9 cellular contexts compared by ENCODE assay signal in genomic region chr17:75159196-75160031, GRCh38. TPM values are rescaled to one million over a fixed set of nuclear protein-coding genes. Genes with fewer than 3 reads are reported as not detected.
DNase-seq lines count a peak whose midpoint lies in the region; ATAC-seq, FAIRE-seq and TF ChIP-seq lines count a peak whose summit lies in the region.
"Had no signal": no experiment of that assay in that cellular context is flagged by ENCODE, and none has a peak within 500 bp of the region (broad histone marks: within the 10 kb centered on the region; RNA-seq: fewer than 3 reads in every experiment).

No MANE protein-coding gene starts in this region.

- H3K9me3 Mint-ChIP-seq in GM23338 (no peaks in the 10 kb centered on the region), glutamatergic neuron (ENCODE audit: unreplicated experiment) (peaks cover 7% of the 10 kb centered on the region)

- H3K36me3 ChIP-seq in GM23338 (ENCODE audit: insufficient read depth): no peaks in the 10 kb centered on the region; the same call in 1 of the 2 replicates
- H3K36me3 ChIP-seq in HepG2 (replicated peaks in 1 of 2; ENCODE audit: control insufficient read depth in 1 of 2, insufficient read depth in 2 of 2, low read length in 2 of 2): no peaks in the 10 kb centered on the region
- H3K36me3 ChIP-seq: uterus had no signal

- ATAC-seq in GM23338 (no peak), HepG2 (no peak), GM18870 (IDR thresholded peaks at IDR 0.05; ENCODE audit: unreplicated experiment) (no peak)

- no peak for TF ChIP-seq POLR2A in HepG2 (IDR thresholded peaks at IDR 0.05; ENCODE audit: insufficient read depth in 1 of 2, low read depth in 2 of 2, low read length in 2 of 2)

- H3K27ac ChIP-seq in GM23338 (ENCODE audit: low read depth): 0 out of 2 replicates have a peak overlapping the region, but pooled peaks have one; percentile 72
- no peak overlapping the region for H3K27ac ChIP-seq in HepG2 (ENCODE audit: extremely low read length, insufficient read depth, low read length)
- H3K27ac ChIP-seq: uterus had no signal

- H3K4me1 Mint-ChIP-seq in GM23338: peaks cover 16% of the 10 kb centered on the region
- peaks cover 3% of the 10 kb centered on the region for H3K4me1 Mint-ChIP-seq in glutamatergic neuron (ENCODE audit: low read depth, unreplicated experiment)

- in situ Hi-C loops in HepG2 (cut with HindIII; ENCODE audit: extremely low pct_ligation_motif_present, low pct_unique_long_range_greater_than_20kb) (no loop called here), KBM-7 (cut with MboI; ENCODE audit: low pct_unique_long_range_greater_than_20kb, low sequenced_read_pairs) (no loop called here)

- H2AFZ ChIP-seq in GM23338 (no peak overlapping the region), HepG2 (ENCODE audit: low read length) (no peak overlapping the region)

- 82% methylated on average over 4 of the region's 4 CpGs for WGBS in HepG2 (ENCODE audit: low lambda C conversion rate)

- H3K4me2 ChIP-seq in GM23338 (no peak overlapping the region), HepG2 (ENCODE audit: low read depth, low read length) (no peak overlapping the region)

- no peaks in the 10 kb centered on the region for H3K9me3 ChIP-seq in HepG2 (ENCODE audit: low read length)
- H3K9me3 ChIP-seq: uterus had no signal

- BruUV-seq in HepG2 (replicated peaks; lab: Mats Ljungman, UMichigan): no TSS peak

- H3K79me2 ChIP-seq in GM23338 (replicated peaks; ENCODE audit: insufficient read depth) (no peaks in the 10 kb centered on the region), HepG2 (ENCODE audit: insufficient read depth, low read length) (no peaks in the 10 kb centered on the region)

- no peak for TF ChIP-seq RAD21 in HepG2 (CRISPR knock-in tag; IDR thresholded peaks at IDR 0.05)

- H4K20me1 ChIP-seq in GM23338 (replicated peaks; ENCODE audit: insufficient read depth) (peaks cover 7% of the 10 kb centered on the region; the same call in 1 of the 2 replicates), HepG2 (ENCODE audit: insufficient read depth, low read length) (no peaks in the 10 kb centered on the region)

- no peaks in the 10 kb centered on the region for H3K9me2 ChIP-seq in GM23338 (ENCODE audit: insufficient read depth)

- no peak for DNase-seq in GM23338 (ENCODE audit: low spot score)
- DNase-seq in SW 1271 (lab: John Stamatoyannopoulos, UW): peak; percentile 20 to 41
- no peak for DNase-seq in HepG2 (ENCODE audit: low spot score)
- no peak for DNase-seq in glutamatergic neuron
- DNase-seq in KBM-7: no peak
- DNase-seq: DND-41, hypothalamus, uterus had no signal

- H3K27ac Mint-ChIP-seq in GM23338 (no peak overlapping the region), glutamatergic neuron (ENCODE audit: unreplicated experiment) (no peak overlapping the region)

- H3K27me3 ChIP-seq in GM23338 (ENCODE audit: insufficient read depth): no peaks in the 10 kb centered on the region
- H3K27me3 ChIP-seq in HepG2 (ENCODE audit: control insufficient read depth in 1 of 2, insufficient read depth in 2 of 2, low read length in 2 of 2): no peaks in the 10 kb centered on the region
- H3K27me3 ChIP-seq: uterus had no signal

- POLR2A ChIA-PET in HepG2 (lab: Yijun Ruan, JAX): no interaction called here

- H3K9ac ChIP-seq in HepG2 (ENCODE audit: insufficient read depth, low read depth, low read length): no peak overlapping the region

- peaks cover 29% of the 10 kb centered on the region for H3F3A ChIP-seq in GM23338 (replicated peaks; ENCODE audit: low read depth)

- TF ChIP-seq CTCF in GM23338 (conservative IDR thresholded peaks at IDR 0.05; ENCODE audit: low read depth in 2 of 2) (no peak), HepG2 (CRISPR knock-in tag; IDR thresholded peaks at IDR 0.05) (no peak), glutamatergic neuron (IDR thresholded peaks at IDR 0.05; ENCODE audit: partially characterized antibody, unreplicated experiment) (no peak)

- TF ChIP-seq EP300 in HepG2 (IDR thresholded peaks at IDR 0.05; ENCODE audit: low read depth in 2 of 2, low read length in 2 of 2) (no peak), HepG2 (CRISPR knock-in tag; IDR thresholded peaks at IDR 0.05; ENCODE audit: borderline replicate concordance) (no peak)

- H3K36me3 Mint-ChIP-seq in GM23338 (ENCODE audit: low read depth) (peaks cover 11% of the 10 kb centered on the region; the same call in 2 of the 3 replicates), glutamatergic neuron (ENCODE audit: unreplicated experiment) (no peaks in the 10 kb centered on the region)

- CTCF ChIA-PET in HepG2 (lab: Yijun Ruan, JAX; ENCODE audit: low intra/inter-chr PET ratio, low total read pairs): no interaction called here

- H3K4me3 ChIP-seq in GM23338 (no peak overlapping the region), HepG2 (replicated peaks in 1 of 3; ENCODE audit: insufficient read depth in 1 of 3, low read depth in 2 of 3, low read length in 3 of 3) (no peak overlapping the region)
- H3K4me3 ChIP-seq: uterus had no signal

- intact Hi-C loops in HepG2 (cut with micrococcal nuclease; ENCODE audit: unreplicated experiment): no loop called here

- H3K4me1 ChIP-seq in GM23338 (ENCODE audit: insufficient read depth) (peaks cover 12% of the 10 kb centered on the region), HepG2 (ENCODE audit: insufficient read depth, low read length) (peaks cover 28% of the 10 kb centered on the region)
- H3K4me1 ChIP-seq: uterus had no signal

- H3K4me3 Mint-ChIP-seq in GM23338 (no peak overlapping the region), glutamatergic neuron (ENCODE audit: unreplicated experiment) (no peak overlapping the region)

- H3K27me3 Mint-ChIP-seq in GM23338 (ENCODE audit: insufficient read depth, low read depth, poor library complexity) (peaks cover 11% of the 10 kb centered on the region), glutamatergic neuron (ENCODE audit: unreplicated experiment) (peaks cover 7% of the 10 kb centered on the region)

- no peak for FAIRE-seq in HepG2 (lab: Jason Lieb, UNC)

RNA-seq across cellular contexts. Expression of gene JPT1, which starts 5.1 kb away (rescaled TPM):
- 249 and 278 TPM in 2 replicates for total RNA-seq in GM23338 (2014; rRNA removed; shearing (Covaris generic))
- 903 and 929 TPM in 2 replicates for polyA plus RNA-seq in GM23338 (2016; fragmentation: Nextera tagmentation; extraction: Ambion mirVana)
- total RNA-seq in HepG2 (2016; rRNA removed; fragmentation: Illumina TruSeq; extraction: Trizol): 237 and 256 TPM in 2 replicates
- total RNA-seq in HepG2 (2016; cell fraction: cytosol; rRNA removed; fragmentation: Illumina TruSeq; extraction: Trizol; ENCODE audit: low read depth): 86.3 and 92.6 TPM in 2 replicates
- total RNA-seq in HepG2 (2016; cell fraction: insoluble cytoplasmic fraction; rRNA removed; fragmentation: Illumina TruSeq; extraction: Trizol): 209 and 270 TPM in 2 replicates
- total RNA-seq in HepG2 (2016; cell fraction: membrane; rRNA removed; fragmentation: Illumina TruSeq; extraction: Trizol): 67.0 and 88.4 TPM in 2 replicates
- 98.2 and 106 TPM in 2 replicates for total RNA-seq in HepG2 (2016; cell fraction: nucleus; rRNA removed; fragmentation: Illumina TruSeq; extraction: Trizol)
- polyA plus RNA-seq in HepG2 (2011; rRNA removed): 32.1 and 43.3 TPM in 2 replicates
- polyA plus RNA-seq in HepG2 (2011; cell fraction: cytosol; rRNA removed): 92.3 and 100 TPM in 2 replicates
- 38.5 and 41.1 TPM in 2 replicates for polyA plus RNA-seq in HepG2 (2011; cell fraction: nucleus; rRNA removed)
- polyA plus RNA-seq in HepG2 (2012): 103 and 127 TPM in 2 replicates
- 83.0 and 101 TPM in 2 replicates for polyA plus RNA-seq in HepG2 (2016; cell fraction: cytosol; fragmentation: Illumina TruSeq; extraction: Trizol; ENCODE audit: low read depth)
- 221 and 271 TPM in 2 replicates for polyA plus RNA-seq in HepG2 (2016; cell fraction: insoluble cytoplasmic fraction; fragmentation: Illumina TruSeq; extraction: Trizol; ENCODE audit: low read depth)
- polyA plus RNA-seq in HepG2 (2016; cell fraction: membrane; fragmentation: Illumina TruSeq; extraction: Trizol; ENCODE audit: low read depth): 58.3 and 84.5 TPM in 2 replicates
- 169 and 181 TPM in 2 replicates for polyA plus RNA-seq in HepG2 (2016; cell fraction: nucleus; fragmentation: Illumina TruSeq; extraction: Trizol; ENCODE audit: insufficient read depth, low read depth)
- 28.4 and 46.4 TPM in 2 replicates for polyA minus RNA-seq in HepG2 (2011; rRNA and poly(A)+ RNA removed; ENCODE audit: low replicate concordance)
- polyA minus RNA-seq in HepG2 (2011; cell fraction: cytosol; rRNA and poly(A)+ RNA removed): 50.6 and 65.7 TPM in 2 replicates
- 30.4 and 32.2 TPM in 2 replicates for polyA minus RNA-seq in HepG2 (2011; cell fraction: nucleus; rRNA and poly(A)+ RNA removed)
- total RNA-seq in glutamatergic neuron (ENCODE audit: unreplicated experiment): 642 TPM

RNA-seq across cellular contexts. Expression of gene SUMO2, which starts 23.3 kb away (rescaled TPM):
- 133 and 139 TPM in 2 replicates for total RNA-seq in GM23338 (2014; rRNA removed; shearing (Covaris generic))
- polyA plus RNA-seq in GM23338 (2016; fragmentation: Nextera tagmentation; extraction: Ambion mirVana) (784 and 890 TPM in 2 replicates), HepG2 (2011; rRNA removed) (252 and 337 TPM in 2 replicates)
- total RNA-seq in HepG2 (2016; rRNA removed; fragmentation: Illumina TruSeq; extraction: Trizol) (553 and 842 TPM in 2 replicates), glutamatergic neuron (ENCODE audit: unreplicated experiment) (625 TPM)
- total RNA-seq in HepG2 (2016; cell fraction: cytosol; rRNA removed; fragmentation: Illumina TruSeq; extraction: Trizol; ENCODE audit: low read depth): 162 and 178 TPM in 2 replicates
- total RNA-seq in HepG2 (2016; cell fraction: insoluble cytoplasmic fraction; rRNA removed; fragmentation: Illumina TruSeq; extraction: Trizol): 553 and 885 TPM in 2 replicates
- 469 and 483 TPM in 2 replicates for total RNA-seq in HepG2 (2016; cell fraction: membrane; rRNA removed; fragmentation: Illumina TruSeq; extraction: Trizol)
- total RNA-seq in HepG2 (2016; cell fraction: nucleus; rRNA removed; fragmentation: Illumina TruSeq; extraction: Trizol): 195 and 213 TPM in 2 replicates
- 69.8 and 103 TPM in 2 replicates for polyA plus RNA-seq in HepG2 (2011; cell fraction: cytosol; rRNA removed)
- polyA plus RNA-seq in HepG2 (2011; cell fraction: nucleus; rRNA removed): 25.8 and 30.1 TPM in 2 replicates
- 289 and 643 TPM in 2 replicates for polyA plus RNA-seq in HepG2 (2012)
- polyA plus RNA-seq in HepG2 (2016; cell fraction: cytosol; fragmentation: Illumina TruSeq; extraction: Trizol; ENCODE audit: low read depth): 377 and 391 TPM in 2 replicates
- polyA plus RNA-seq in HepG2 (2016; cell fraction: insoluble cytoplasmic fraction; fragmentation: Illumina TruSeq; extraction: Trizol; ENCODE audit: low read depth): 1,249 and 1,398 TPM in 2 replicates
- 612 and 621 TPM in 2 replicates for polyA plus RNA-seq in HepG2 (2016; cell fraction: membrane; fragmentation: Illumina TruSeq; extraction: Trizol; ENCODE audit: low read depth)
- 448 and 485 TPM in 2 replicates for polyA plus RNA-seq in HepG2 (2016; cell fraction: nucleus; fragmentation: Illumina TruSeq; extraction: Trizol; ENCODE audit: insufficient read depth, low read depth)
- polyA minus RNA-seq in HepG2 (2011; rRNA and poly(A)+ RNA removed; ENCODE audit: low replicate concordance): 78.7 and 95.4 TPM in 2 replicates
- 255 and 261 TPM in 2 replicates for polyA minus RNA-seq in HepG2 (2011; cell fraction: cytosol; rRNA and poly(A)+ RNA removed)
- 42.5 and 63.9 TPM in 2 replicates for polyA minus RNA-seq in HepG2 (2011; cell fraction: nucleus; rRNA and poly(A)+ RNA removed)

RNA-seq across cellular contexts. Expression of gene NT5C, which starts 27.9 kb away (rescaled TPM):
- total RNA-seq in GM23338 (2014; rRNA removed; shearing (Covaris generic)): 91.7 and 122 TPM in 2 replicates
- polyA plus RNA-seq in GM23338 (2016; fragmentation: Nextera tagmentation; extraction: Ambion mirVana) (120 and 134 TPM in 2 replicates), HepG2 (2011; rRNA removed) (42.8 and 42.9 TPM in 2 replicates)
- total RNA-seq in HepG2 (2016; rRNA removed; fragmentation: Illumina TruSeq; extraction: Trizol) (31.4 and 48.6 TPM in 2 replicates), glutamatergic neuron (ENCODE audit: unreplicated experiment) (40.4 TPM)
- 21.9 and 22.5 TPM in 2 replicates for total RNA-seq in HepG2 (2016; cell fraction: cytosol; rRNA removed; fragmentation: Illumina TruSeq; extraction: Trizol; ENCODE audit: low read depth)
- total RNA-seq in HepG2 (2016; cell fraction: insoluble cytoplasmic fraction; rRNA removed; fragmentation: Illumina TruSeq; extraction: Trizol): 34.5 and 55.6 TPM in 2 replicates
- 26.2 and 30.0 TPM in 2 replicates for total RNA-seq in HepG2 (2016; cell fraction: membrane; rRNA removed; fragmentation: Illumina TruSeq; extraction: Trizol)
- 41.8 and 49.7 TPM in 2 replicates for total RNA-seq in HepG2 (2016; cell fraction: nucleus; rRNA removed; fragmentation: Illumina TruSeq; extraction: Trizol)
- polyA plus RNA-seq in HepG2 (2011; cell fraction: cytosol; rRNA removed): 24.5 and 47.2 TPM in 2 replicates
- 143 and 153 TPM in 2 replicates for polyA plus RNA-seq in HepG2 (2011; cell fraction: nucleus; rRNA removed)
- 22.5 and 24.0 TPM in 2 replicates for polyA plus RNA-seq in HepG2 (2012)
- 20.3 and 23.1 TPM in 2 replicates for polyA plus RNA-seq in HepG2 (2016; cell fraction: cytosol; fragmentation: Illumina TruSeq; extraction: Trizol; ENCODE audit: low read depth)
- polyA plus RNA-seq in HepG2 (2016; cell fraction: insoluble cytoplasmic fraction; fragmentation: Illumina TruSeq; extraction: Trizol; ENCODE audit: low read depth): 30.7 and 32.5 TPM in 2 replicates
- polyA plus RNA-seq in HepG2 (2016; cell fraction: membrane; fragmentation: Illumina TruSeq; extraction: Trizol; ENCODE audit: low read depth): 20.1 and 23.2 TPM in 2 replicates
- polyA plus RNA-seq in HepG2 (2016; cell fraction: nucleus; fragmentation: Illumina TruSeq; extraction: Trizol; ENCODE audit: insufficient read depth, low read depth): 95.9 and 100 TPM in 2 replicates
- 14.0 and 27.7 TPM in 2 replicates for polyA minus RNA-seq in HepG2 (2011; rRNA and poly(A)+ RNA removed; ENCODE audit: low replicate concordance)
- 5.2 and 5.9 TPM in 2 replicates for polyA minus RNA-seq in HepG2 (2011; cell fraction: cytosol; rRNA and poly(A)+ RNA removed)
- 21.5 and 23.6 TPM in 2 replicates for polyA minus RNA-seq in HepG2 (2011; cell fraction: nucleus; rRNA and poly(A)+ RNA removed)

RNA-seq across cellular contexts. Expression of gene NUP85, which starts 46.1 kb away (rescaled TPM):
- total RNA-seq in GM23338 (2014; rRNA removed; shearing (Covaris generic)): 57.2 and 59.4 TPM in 2 replicates
- polyA plus RNA-seq in GM23338 (2016; fragmentation: Nextera tagmentation; extraction: Ambion mirVana) (114 and 116 TPM in 2 replicates), HepG2 (2011; rRNA removed) (79.4 and 89.1 TPM in 2 replicates)
- total RNA-seq in HepG2 (2016; rRNA removed; fragmentation: Illumina TruSeq; extraction: Trizol) (122 and 124 TPM in 2 replicates), glutamatergic neuron (ENCODE audit: unreplicated experiment) (58.9 TPM)
- total RNA-seq in HepG2 (2016; cell fraction: cytosol; rRNA removed; fragmentation: Illumina TruSeq; extraction: Trizol; ENCODE audit: low read depth): 32.8 and 35.7 TPM in 2 replicates
- total RNA-seq in HepG2 (2016; cell fraction: insoluble cytoplasmic fraction; rRNA removed; fragmentation: Illumina TruSeq; extraction: Trizol): 119 and 122 TPM in 2 replicates
- 28.2 and 37.8 TPM in 2 replicates for total RNA-seq in HepG2 (2016; cell fraction: membrane; rRNA removed; fragmentation: Illumina TruSeq; extraction: Trizol)
- total RNA-seq in HepG2 (2016; cell fraction: nucleus; rRNA removed; fragmentation: Illumina TruSeq; extraction: Trizol): 112 and 113 TPM in 2 replicates
- 64.8 and 78.3 TPM in 2 replicates for polyA plus RNA-seq in HepG2 (2011; cell fraction: cytosol; rRNA removed)
- polyA plus RNA-seq in HepG2 (2011; cell fraction: nucleus; rRNA removed): 303 and 416 TPM in 2 replicates
- 34.4 and 62.5 TPM in 2 replicates for polyA plus RNA-seq in HepG2 (2012)
- 17.2 and 18.1 TPM in 2 replicates for polyA plus RNA-seq in HepG2 (2016; cell fraction: cytosol; fragmentation: Illumina TruSeq; extraction: Trizol; ENCODE audit: low read depth)
- polyA plus RNA-seq in HepG2 (2016; cell fraction: insoluble cytoplasmic fraction; fragmentation: Illumina TruSeq; extraction: Trizol; ENCODE audit: low read depth): 81.2 and 85.9 TPM in 2 replicates
- 16.9 and 17.7 TPM in 2 replicates for polyA plus RNA-seq in HepG2 (2016; cell fraction: membrane; fragmentation: Illumina TruSeq; extraction: Trizol; ENCODE audit: low read depth)
- polyA plus RNA-seq in HepG2 (2016; cell fraction: nucleus; fragmentation: Illumina TruSeq; extraction: Trizol; ENCODE audit: insufficient read depth, low read depth): 226 and 250 TPM in 2 replicates
- 91.6 and 267 TPM in 2 replicates for polyA minus RNA-seq in HepG2 (2011; rRNA and poly(A)+ RNA removed; ENCODE audit: low replicate concordance)
- 23.6 and 24.5 TPM in 2 replicates for polyA minus RNA-seq in HepG2 (2011; cell fraction: cytosol; rRNA and poly(A)+ RNA removed)
- 69.2 and 70.3 TPM in 2 replicates for polyA minus RNA-seq in HepG2 (2011; cell fraction: nucleus; rRNA and poly(A)+ RNA removed)

RNA-seq across cellular contexts. Expression of gene ARMC7, which starts 49.6 kb away (rescaled TPM):
- total RNA-seq in GM23338 (2014; rRNA removed; shearing (Covaris generic)): 4.5 and 5.6 TPM in 2 replicates
- polyA plus RNA-seq in GM23338 (2016; fragmentation: Nextera tagmentation; extraction: Ambion mirVana) (6.3 and 8.4 TPM in 2 replicates), HepG2 (2011; rRNA removed) (3.9 and 5.1 TPM in 2 replicates)
- total RNA-seq in HepG2 (2016; rRNA removed; fragmentation: Illumina TruSeq; extraction: Trizol) (4.2 and 4.4 TPM in 2 replicates), glutamatergic neuron (ENCODE audit: unreplicated experiment) (9.9 TPM)
- total RNA-seq in HepG2 (2016; cell fraction: cytosol; rRNA removed; fragmentation: Illumina TruSeq; extraction: Trizol; ENCODE audit: low read depth): 1.8 TPM in 2 replicates
- total RNA-seq in HepG2 (2016; cell fraction: insoluble cytoplasmic fraction; rRNA removed; fragmentation: Illumina TruSeq; extraction: Trizol): 4.1 and 4.5 TPM in 2 replicates
- total RNA-seq in HepG2 (2016; cell fraction: membrane; rRNA removed; fragmentation: Illumina TruSeq; extraction: Trizol): 3.8 and 4.0 TPM in 2 replicates
- 3.8 and 3.9 TPM in 2 replicates for total RNA-seq in HepG2 (2016; cell fraction: nucleus; rRNA removed; fragmentation: Illumina TruSeq; extraction: Trizol)
- polyA plus RNA-seq in HepG2 (2011; cell fraction: cytosol; rRNA removed): 4.8 TPM in 2 replicates
- 6.2 and 6.9 TPM in 2 replicates for polyA plus RNA-seq in HepG2 (2011; cell fraction: nucleus; rRNA removed)
- 6.6 and 10.2 TPM in 2 replicates for polyA plus RNA-seq in HepG2 (2012)
- polyA plus RNA-seq in HepG2 (2016; cell fraction: cytosol; fragmentation: Illumina TruSeq; extraction: Trizol; ENCODE audit: low read depth): 2.1 and 2.2 TPM in 2 replicates
- polyA plus RNA-seq in HepG2 (2016; cell fraction: insoluble cytoplasmic fraction; fragmentation: Illumina TruSeq; extraction: Trizol; ENCODE audit: low read depth): 8.6 and 11.0 TPM in 2 replicates
- 4.0 and 4.8 TPM in 2 replicates for polyA plus RNA-seq in HepG2 (2016; cell fraction: membrane; fragmentation: Illumina TruSeq; extraction: Trizol; ENCODE audit: low read depth)
- 7.7 and 8.7 TPM in 2 replicates for polyA plus RNA-seq in HepG2 (2016; cell fraction: nucleus; fragmentation: Illumina TruSeq; extraction: Trizol; ENCODE audit: insufficient read depth, low read depth)
- 9.1 and 17.2 TPM in 2 replicates for polyA minus RNA-seq in HepG2 (2011; rRNA and poly(A)+ RNA removed; ENCODE audit: low replicate concordance)
- 4.5 and 4.6 TPM in 2 replicates for polyA minus RNA-seq in HepG2 (2011; cell fraction: cytosol; rRNA and poly(A)+ RNA removed)
- polyA minus RNA-seq in HepG2 (2011; cell fraction: nucleus; rRNA and poly(A)+ RNA removed): 7.9 and 8.1 TPM in 2 replicates

Comparison
In these comparisons a context has a peak if more than half of its experiments do, and no peak if none do; other contexts are left out.
1. DNase-seq: peak in SW 1271 (2 of 2); none in GM23338 (single experiment), HepG2 (single experiment), glutamatergic neuron (single experiment) and KBM-7 (single experiment).